ENCODE assay signal across 21 cellular contexts in genomic region chr6:166779381-166779780, GRCh38.
"Had no signal": no experiment of that assay in that cellular context is flagged by ENCODE, and none has a peak within 500 bp of the region (broad histone marks: within the 10 kb centered on the region; RNA-seq: fewer than 3 reads in every experiment).

No MANE protein-coding gene starts in this region.

- H3K9me3 ChIP-seq: colonic mucosa, gastrocnemius medialis, heart right ventricle, left lung, lower lobe of right lung, right atrium auricular region, sigmoid colon, stomach, thoracic aorta, transverse colon had no signal

- H3K27ac Mint-ChIP-seq: nephron had no signal

- H3K27ac ChIP-seq: colonic mucosa, dorsolateral prefrontal cortex, gastrocnemius medialis, heart right ventricle, left lung, lower lobe of right lung, right atrium auricular region, sigmoid colon, skin epidermis, stomach, thoracic aorta, transverse colon had no signal

- H3K36me3 Mint-ChIP-seq: naive B cell had no signal

- H3K27me3 ChIP-seq: colonic mucosa, dorsolateral prefrontal cortex, gastrocnemius medialis, left lung, right atrium auricular region, sigmoid colon had no signal

- H3K4me1 ChIP-seq: colonic mucosa, gastrocnemius medialis, lower lobe of right lung, right atrium auricular region, sigmoid colon, transverse colon had no signal

- H3K4me1 Mint-ChIP-seq: nephron had no signal

- H3K36me3 ChIP-seq: colonic mucosa, gastrocnemius medialis, heart right ventricle, left lung, lower lobe of right lung, right atrium auricular region, sigmoid colon, stomach, thoracic aorta, transverse colon had no signal

- H3K4me3 Mint-ChIP-seq: nephron had no signal

- ATAC-seq: esophagus mucosa, gastrocnemius medialis, heart right ventricle, left lung, lower lobe of right lung had no signal

- H3K4me3 ChIP-seq: colonic mucosa, dorsolateral prefrontal cortex, gastrocnemius medialis, heart right ventricle, left lung, lower lobe of right lung, right atrium auricular region, sigmoid colon, skin epidermis, stomach, thoracic aorta, transverse colon had no signal

- H3K9me3 Mint-ChIP-seq: naive B cell, nephron had no signal

- DNase-seq: colonic mucosa; dorsolateral prefrontal cortex; effector memory CD4-positive, alpha-beta T cell; gastrocnemius medialis; heart right ventricle; hypothalamus; left lung; lower lobe of right lung; mesenchymal stem cell; naive B cell; sigmoid colon; stimulated activated CD4-positive, alpha-beta T cell treated with anti-CD3 and anti-CD28 coated beads, Interleukin-4, amount 100 ng/mL, for 4 hours; stimulated activated naive CD4-positive, alpha-beta T cell; stomach; substantia nigra; transverse colon had no signal
